10 cellular contexts compared by ENCODE assay signal in genomic region chr10:86583983-86584382, GRCh38.
A peak's percentile ranks its signal among the peaks of the same experiment; 100 is the strongest.
DNase-seq lines count a peak whose midpoint lies in the region; ATAC-seq and TF ChIP-seq lines count a peak whose summit lies in the region.
"Had no signal": no experiment of that assay in that cellular context is flagged by ENCODE, and none has a peak within 500 bp of the region (broad histone marks: within the 10 kb centered on the region; RNA-seq: fewer than 3 reads in every experiment).

No MANE protein-coding gene starts in this region.

- H3K14ac ChIP-seq in neuronal stem cell (ENCODE audit: low read length): no peak overlapping the region

- in situ Hi-C loops in ACHN (cut with HindIII; ENCODE audit: low pct_ligation_motif_present, low pct_unique_long_range_greater_than_20kb, low sequenced_read_pairs): no loop called here

- H2BK12ac ChIP-seq in neuronal stem cell (ENCODE audit: low read length): no peak overlapping the region

- H3K36me3 ChIP-seq in HCT116 (ENCODE audit: control insufficient read depth in 1 of 2, insufficient read depth in 2 of 2, low read length in 2 of 2): no peaks in the 10 kb centered on the region
- H3K36me3 ChIP-seq in OCI-LY3 (replicated peaks; ENCODE audit: low read depth, low read length): no peaks in the 10 kb centered on the region
- no peaks in the 10 kb centered on the region for H3K36me3 ChIP-seq in neuronal stem cell (replicated peaks in 1 of 2; ENCODE audit: control insufficient read depth in 2 of 2, insufficient read depth in 2 of 2, low read length in 2 of 2)
- H3K36me3 ChIP-seq in CD8-positive, alpha-beta memory T cell (ENCODE audit: insufficient read depth, low read length): no peaks in the 10 kb centered on the region

- no peak overlapping the region for H3K27ac Mint-ChIP-seq in activated CD4-positive, alpha-beta T cell treated with anti-CD3 and anti-CD28 coated beads, Interleukin-2, amount 10 ng/mL, durations not matched to agents 24 days and 14 days
- H3K27ac Mint-ChIP-seq in CD8-positive, alpha-beta memory T cell: no peak overlapping the region
- H3K27ac Mint-ChIP-seq: immature natural killer cell had no signal

- H4K91ac ChIP-seq in neuronal stem cell (ENCODE audit: low read depth, low read length, poor library complexity): no peak overlapping the region

- no peak for TF ChIP-seq POLR2A in HCT116 (IDR thresholded peaks at IDR 0.05; ENCODE audit: borderline replicate concordance, extremely low read depth, insufficient read depth, insufficient read length)

- H2AK5ac ChIP-seq in neuronal stem cell (ENCODE audit: low read depth, low read length): no peak overlapping the region

- H3K9ac ChIP-seq in HCT116 (ENCODE audit: low read length) (no peak overlapping the region), OCI-LY3 (ENCODE audit: low read length) (no peak overlapping the region), neuronal stem cell (ENCODE audit: low read depth, low read length, poor library complexity) (no peak overlapping the region)

- no peaks in the 10 kb centered on the region for H3K27me3 Mint-ChIP-seq in activated CD4-positive, alpha-beta T cell treated with anti-CD3 and anti-CD28 coated beads, Interleukin-2, amount 10 ng/mL, durations not matched to agents 24 days and 14 days
- peaks cover 0 to 1% of the 10 kb centered on the region in 2 donors for H3K27me3 Mint-ChIP-seq in CD8-positive, alpha-beta memory T cell

- H3K4me1 ChIP-seq in HCT116 (ENCODE audit: control insufficient read depth in 1 of 2, insufficient read depth in 2 of 2, low read length in 2 of 2): peaks cover 6 to 8% of the 10 kb centered on the region in 2 experiments; a peak in 3 of 4 replicates
- H3K4me1 ChIP-seq in OCI-LY3 (ENCODE audit: low read length): no peaks in the 10 kb centered on the region
- H3K4me1 ChIP-seq in neuronal stem cell (ENCODE audit: control insufficient read depth in 2 of 2, insufficient read depth in 1 of 2, low read depth in 1 of 2, low read length in 2 of 2): no peaks in the 10 kb centered on the region
- no peaks in the 10 kb centered on the region for H3K4me1 ChIP-seq in CD8-positive, alpha-beta memory T cell (ENCODE audit: insufficient read depth, low read length)

- no peak overlapping the region for H2BK15ac ChIP-seq in neuronal stem cell (ENCODE audit: low read length)

- peaks cover 2% of the 10 kb centered on the region for H3K4me1 Mint-ChIP-seq in activated CD4-positive, alpha-beta T cell treated with anti-CD3 and anti-CD28 coated beads, Interleukin-2, amount 10 ng/mL, durations not matched to agents 24 days and 14 days
- no peaks in the 10 kb centered on the region for H3K4me1 Mint-ChIP-seq in CD8-positive, alpha-beta memory T cell
- H3K4me1 Mint-ChIP-seq: immature natural killer cell had no signal

- no peaks in the 10 kb centered on the region for H3K79me1 ChIP-seq in neuronal stem cell (ENCODE audit: low read depth, low read length)

- H2AFZ ChIP-seq in HCT116 (ENCODE audit: low read depth, low read length, poor library complexity, severe bottlenecking): no peak overlapping the region
- no peak overlapping the region for H2AFZ ChIP-seq in OCI-LY3 (ENCODE audit: low read depth, low read length)
- H2AFZ ChIP-seq in neuronal stem cell (ENCODE audit: low read length): no peak overlapping the region

- no peak overlapping the region for H2BK120ac ChIP-seq in neuronal stem cell (ENCODE audit: low read depth, low read length)

- H3K23ac ChIP-seq in neuronal stem cell (ENCODE audit: low read depth, low read length, poor library complexity): no peak overlapping the region

- CTCF ChIA-PET in HCT116 (lab: Charles Lee): interaction anchor here (4.2 kb wide), 1 partner anchor 183 kb away, joined by 46 read pairs; no protein-coding TSS in a partner anchor
- CTCF ChIA-PET in CD8-positive, alpha-beta memory T cell (lab: Charles Lee): interaction anchor here (0.9 to 4.5 kb wide), 3 partner anchors 10 to 190 kb away, joined by 3 to 99 read pairs (median 3); no protein-coding TSS in a partner anchor

- POLR2A ChIA-PET in HCT116 (lab: Charles Lee): no interaction called here
- POLR2A ChIA-PET in CD8-positive, alpha-beta memory T cell (lab: Charles Lee): interaction anchor here (2.0 kb wide), 1 partner anchor 184 kb away, joined by 11 read pairs; no protein-coding TSS in a partner anchor

- intact Hi-C loops in activated CD4-positive, alpha-beta T cell treated with anti-CD3 and anti-CD28 coated beads, Interleukin-2, amount 10 ng/mL, durations not matched to agents 24 days and 14 days (cut with micrococcal nuclease): loop anchor here (10.0 kb wide), 1 partner anchor 59 kb away; the partner anchor contains the start of gene WAPL
- intact Hi-C loops in HCT116 (cut with micrococcal nuclease): no loop called here

- no peaks in the 10 kb centered on the region for H3K36me3 Mint-ChIP-seq in activated CD4-positive, alpha-beta T cell treated with anti-CD3 and anti-CD28 coated beads, Interleukin-2, amount 10 ng/mL, durations not matched to agents 24 days and 14 days (ENCODE audit: low read depth)
- no peaks in the 10 kb centered on the region for H3K36me3 Mint-ChIP-seq in CD8-positive, alpha-beta memory T cell
- H3K36me3 Mint-ChIP-seq: immature natural killer cell had no signal

- H3K18ac ChIP-seq in neuronal stem cell (ENCODE audit: low read length): peak overlapping the region; percentile 8

- H3K9me3 Mint-ChIP-seq in activated CD4-positive, alpha-beta T cell treated with anti-CD3 and anti-CD28 coated beads, Interleukin-2, amount 10 ng/mL, durations not matched to agents 24 days and 14 days: no peaks in the 10 kb centered on the region
- H3K9me3 Mint-ChIP-seq in CD8-positive, alpha-beta memory T cell: no peaks in the 10 kb centered on the region
- H3K9me3 Mint-ChIP-seq: immature natural killer cell had no signal

- H4K8ac ChIP-seq in neuronal stem cell (ENCODE audit: low read depth, low read length): no peak overlapping the region

- TF ChIP-seq CTCF in HCT116 (IDR thresholded peaks at IDR 0.05 in 2 of 3, conservative IDR thresholded peaks at IDR 0.05 in 1 of 3; ENCODE audit: borderline replicate concordance in 1 of 3, insufficient read depth in 1 of 3, low read depth in 2 of 3, low read length in 2 of 3) (peak; percentile 30 to 35 (median 34); a peak in 5 of 6 replicates), OCI-LY3 (IDR thresholded peaks at IDR 0.05; ENCODE audit: low read depth, low read length) (peak; percentile 32)

- H2BK5ac ChIP-seq in neuronal stem cell (ENCODE audit: low read length): no peak overlapping the region

- H3K4me3 Mint-ChIP-seq in activated CD4-positive, alpha-beta T cell treated with anti-CD3 and anti-CD28 coated beads, Interleukin-2, amount 10 ng/mL, durations not matched to agents 24 days and 14 days: no peak overlapping the region
- H3K4me3 Mint-ChIP-seq in CD8-positive, alpha-beta memory T cell: no peak overlapping the region
- H3K4me3 Mint-ChIP-seq: immature natural killer cell had no signal

- WGBS in neuronal stem cell (ENCODE audit: extremely low coverage in 2 of 2, insufficient read length in 2 of 2, insufficient replicate concordance in 1 of 2), 2 donors: no CpG with 5 or more reads among the region's 4 CpGs

- TF ChIP-seq RAD21 in HCT116 (IDR thresholded peaks at IDR 0.05; ENCODE audit: low read depth): peak; percentile 47

- no TSS peak for BruUV-seq in HCT116 (replicated peaks; lab: Mats Ljungman, UMichigan)

- H3K4me3 ChIP-seq in HCT116 (replicated peaks in 1 of 2; ENCODE audit: low read depth in 1 of 2, low read length in 2 of 2) (no peak overlapping the region), OCI-LY3 (ENCODE audit: low read length) (no peak overlapping the region), neuronal stem cell (ENCODE audit: low read length in 2 of 2) (no peak overlapping the region)
- no peak overlapping the region for H3K4me3 ChIP-seq in CD8-positive, alpha-beta memory T cell (ENCODE audit: low read length)

- H3K79me2 ChIP-seq in HCT116 (ENCODE audit: insufficient read depth, low read length): no peaks in the 10 kb centered on the region
- no peaks in the 10 kb centered on the region for H3K79me2 ChIP-seq in OCI-LY3 (ENCODE audit: low read length)

- H3K4me2 ChIP-seq in HCT116 (ENCODE audit: low read length) (no peak overlapping the region), OCI-LY3 (ENCODE audit: low read length) (no peak overlapping the region), neuronal stem cell (ENCODE audit: insufficient read depth, low read length, poor library complexity, severe bottlenecking) (no peak overlapping the region)

- H3K4ac ChIP-seq in neuronal stem cell (ENCODE audit: low read length): no peak overlapping the region

- no peaks in the 10 kb centered on the region for H4K20me1 ChIP-seq in HCT116 (ENCODE audit: insufficient read depth)
- H4K20me1 ChIP-seq in OCI-LY3 (ENCODE audit: insufficient read depth, low read length): no peaks in the 10 kb centered on the region

- DNase-seq in activated CD4-positive, alpha-beta T cell treated with anti-CD3 and anti-CD28 coated beads, Interleukin-2, amount 10 ng/mL, durations not matched to agents 24 days and 14 days: peak; percentile 67
- DNase-seq in activated CD4-positive, alpha-beta T cell treated with anti-CD3 and anti-CD28 coated beads for 4 hours: no peak
- DNase-seq in HCT116 (ENCODE audit: low read depth, low spot score) (no peak), neuronal stem cell (ENCODE audit: low spot score) (no peak), ACHN (no peak), RKO (ENCODE audit: low spot score) (no peak)
- DNase-seq in CD8-positive, alpha-beta memory T cell: no peak
- DNase-seq: immature natural killer cell, NCI-H187 treated with DMSO at 0.1 percent for 48 hours had no signal

- H3K27ac ChIP-seq in HCT116 (ENCODE audit: low read depth, low read length) (no peak overlapping the region), OCI-LY3 (ENCODE audit: low read length) (no peak overlapping the region), neuronal stem cell (replicated peaks; ENCODE audit: low read length) (no peak overlapping the region)
- no peak overlapping the region for H3K27ac ChIP-seq in CD8-positive, alpha-beta memory T cell (ENCODE audit: low read depth, low read length)

- peak; percentile 77 for ATAC-seq in HCT116

- RAD21 ChIA-PET in HCT116 (lab: Charles Lee; ENCODE audit: low non-redundant PET in 1 of 2, low total read pairs in 2 of 2, uncharacterized antibody in 2 of 2, unreplicated experiment in 2 of 2): interaction anchor here in 1 of 2 experiments (1.2 kb wide), 1 partner anchor 184 kb away, joined by 3 read pairs; no protein-coding TSS in a partner anchor

- H3K9me3 ChIP-seq in HCT116 (ENCODE audit: control insufficient read depth in 1 of 2, insufficient read depth in 1 of 2, low read depth in 1 of 2, low read length in 2 of 2) (no peaks in the 10 kb centered on the region), OCI-LY3 (ENCODE audit: insufficient read depth, low read length) (no peaks in the 10 kb centered on the region), neuronal stem cell (replicated peaks in 1 of 2; ENCODE audit: control insufficient read depth in 2 of 2, insufficient read depth in 1 of 2, low read depth in 1 of 2, low read length in 2 of 2) (no peaks in the 10 kb centered on the region)
- no peaks in the 10 kb centered on the region for H3K9me3 ChIP-seq in CD8-positive, alpha-beta memory T cell (ENCODE audit: low read length)

- H3K27me3 ChIP-seq in HCT116 (ENCODE audit: insufficient read depth, low read length): no peaks in the 10 kb centered on the region
- H3K27me3 ChIP-seq in OCI-LY3 (ENCODE audit: low read depth, low read length): peaks cover 3% of the 10 kb centered on the region; the same call in 1 of the 2 replicates
- H3K27me3 ChIP-seq in neuronal stem cell (ENCODE audit: control insufficient read depth in 3 of 3, insufficient read depth in 3 of 3, low read depth in 1 of 3, low read length in 3 of 3): peaks cover 0 to 8% (median 0%) of the 10 kb centered on the region in 3 experiments
- H3K27me3 ChIP-seq in CD8-positive, alpha-beta memory T cell (ENCODE audit: insufficient read depth, low read length, poor library complexity, severe bottlenecking): no peaks in the 10 kb centered on the region

- H3K9me2 ChIP-seq in HCT116 (ENCODE audit: insufficient read depth): no peaks in the 10 kb centered on the region
